ENCODE assay signal across 1 cellular context in genomic region chr9:83980395-83981125, GRCh38.
TF ChIP-seq lines count a peak whose summit lies in the region.

RMI1 (plus strand) TSS chr9:83980805; CDS start chr9:84000987, 20,182 bp downstream.

TF ChIP-seq in HepG2, 621 proteins besides CTCF, POLR2A, EP300 and RAD21 (continued from another document and continues in another):
- TF ChIP-seq YEATS4 (CRISPR knock-in tag; IDR thresholded peaks at IDR 0.05; ENCODE audit: borderline replicate concordance), result peak; percentile 89
- TF ChIP-seq, protein P1, sequence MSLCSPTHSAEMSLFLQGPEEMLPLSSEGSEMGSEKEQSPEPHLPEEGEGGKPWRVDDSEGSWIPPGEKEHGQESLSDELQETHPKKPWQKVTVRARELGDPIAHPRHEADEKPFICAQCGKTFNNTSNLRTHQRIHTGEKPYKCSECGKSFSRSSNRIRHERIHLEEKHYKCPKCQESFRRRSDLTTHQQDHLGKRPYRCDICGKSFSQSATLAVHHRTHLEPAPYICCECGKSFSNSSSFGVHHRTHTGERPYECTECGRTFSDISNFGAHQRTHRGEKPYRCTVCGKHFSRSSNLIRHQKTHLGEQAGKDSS (CRISPR knock-in tag; IDR thresholded peaks at IDR 0.05; ENCODE audit: borderline replicate concordance, low read depth), result 0 out of 2 replicates have a peak, but pooled peaks have one; percentile 38
- TF ChIP-seq, protein P2, sequence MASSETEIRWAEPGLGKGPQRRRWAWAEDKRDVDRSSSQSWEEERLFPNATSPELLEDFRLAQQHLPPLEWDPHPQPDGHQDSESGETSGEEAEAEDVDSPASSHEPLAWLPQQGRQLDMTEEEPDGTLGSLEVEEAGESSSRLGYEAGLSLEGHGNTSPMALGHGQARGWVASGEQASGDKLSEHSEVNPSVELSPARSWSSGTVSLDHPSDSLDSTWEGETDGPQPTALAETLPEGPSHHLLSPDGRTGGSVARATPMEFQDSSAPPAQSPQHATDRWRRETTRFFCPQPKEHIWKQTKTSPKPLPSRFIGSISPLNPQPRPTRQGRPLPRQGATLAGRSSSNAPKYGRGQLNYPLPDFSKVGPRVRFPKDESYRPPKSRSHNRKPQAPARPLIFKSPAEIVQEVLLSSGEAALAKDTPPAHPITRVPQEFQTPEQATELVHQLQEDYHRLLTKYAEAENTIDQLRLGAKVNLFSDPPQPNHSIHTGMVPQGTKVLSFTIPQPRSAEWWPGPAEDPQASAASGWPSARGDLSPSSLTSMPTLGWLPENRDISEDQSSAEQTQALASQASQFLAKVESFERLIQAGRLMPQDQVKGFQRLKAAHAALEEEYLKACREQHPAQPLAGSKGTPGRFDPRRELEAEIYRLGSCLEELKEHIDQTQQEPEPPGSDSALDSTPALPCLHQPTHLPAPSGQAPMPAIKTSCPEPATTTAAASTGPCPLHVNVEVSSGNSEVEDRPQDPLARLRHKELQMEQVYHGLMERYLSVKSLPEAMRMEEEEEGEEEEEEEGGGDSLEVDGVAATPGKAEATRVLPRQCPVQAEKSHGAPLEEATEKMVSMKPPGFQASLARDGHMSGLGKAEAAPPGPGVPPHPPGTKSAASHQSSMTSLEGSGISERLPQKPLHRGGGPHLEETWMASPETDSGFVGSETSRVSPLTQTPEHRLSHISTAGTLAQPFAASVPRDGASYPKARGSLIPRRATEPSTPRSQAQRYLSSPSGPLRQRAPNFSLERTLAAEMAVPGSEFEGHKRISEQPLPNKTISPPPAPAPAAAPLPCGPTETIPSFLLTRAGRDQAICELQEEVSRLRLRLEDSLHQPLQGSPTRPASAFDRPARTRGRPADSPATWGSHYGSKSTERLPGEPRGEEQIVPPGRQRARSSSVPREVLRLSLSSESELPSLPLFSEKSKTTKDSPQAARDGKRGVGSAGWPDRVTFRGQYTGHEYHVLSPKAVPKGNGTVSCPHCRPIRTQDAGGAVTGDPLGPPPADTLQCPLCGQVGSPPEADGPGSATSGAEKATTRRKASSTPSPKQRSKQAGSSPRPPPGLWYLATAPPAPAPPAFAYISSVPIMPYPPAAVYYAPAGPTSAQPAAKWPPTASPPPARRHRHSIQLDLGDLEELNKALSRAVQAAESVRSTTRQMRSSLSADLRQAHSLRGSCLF (CRISPR knock-in tag; IDR thresholded peaks at IDR 0.05; ENCODE audit: borderline replicate concordance), result no peak; the same call in 1 of the 2 replicates
- peak; percentile 78; the same call in 1 of the 2 replicates for TF ChIP-seq ZNF274 (CRISPR knock-in tag; IDR thresholded peaks at IDR 0.05)
- no peak for TF ChIP-seq ZNF567 (CRISPR knock-in tag; IDR thresholded peaks at IDR 0.05; ENCODE audit: borderline replicate concordance)
- TF ChIP-seq ZNF570 (CRISPR knock-in tag; IDR thresholded peaks at IDR 0.05; ENCODE audit: borderline replicate concordance), result 0 out of 2 replicates have a peak, but pooled peaks have one; percentile 58
- peak; percentile 74 for TF ChIP-seq ZNF317 (CRISPR knock-in tag; IDR thresholded peaks at IDR 0.05)
- TF ChIP-seq ZNF724P (CRISPR knock-in tag; IDR thresholded peaks at IDR 0.05; ENCODE audit: borderline replicate concordance), result no peak
- no peak for TF ChIP-seq TBP (CRISPR knock-in tag; IDR thresholded peaks at IDR 0.05)
- 0 out of 2 replicates have a peak, but pooled peaks have one; percentile 35 for TF ChIP-seq ZFYVE20 (CRISPR knock-in tag; IDR thresholded peaks at IDR 0.05; ENCODE audit: borderline replicate concordance, low read depth)
- peak; percentile 20; the same call in 1 of the 2 replicates for TF ChIP-seq HDAC1 (CRISPR knock-in tag; IDR thresholded peaks at IDR 0.05)
- TF ChIP-seq MAZ (IDR thresholded peaks at IDR 0.05; ENCODE audit: borderline replicate concordance, low read depth, low read length), result peak; percentile 73; the same call in 1 of the 2 replicates
- TF ChIP-seq MAZ (CRISPR knock-in tag; IDR thresholded peaks at IDR 0.05; ENCODE audit: low read depth), result peak; percentile 84; the same call in 1 of the 2 replicates
- TF ChIP-seq DR1 (CRISPR knock-in tag; IDR thresholded peaks at IDR 0.05), result peak; percentile 52
- peak; percentile 44; the same call in 1 of the 2 replicates for TF ChIP-seq HNF4G (IDR thresholded peaks at IDR 0.05; ENCODE audit: borderline replicate concordance, low read depth, low read length)
- TF ChIP-seq HNF4G (CRISPR knock-in tag; IDR thresholded peaks at IDR 0.05; ENCODE audit: borderline replicate concordance, low read depth), result no peak
- no peak for TF ChIP-seq ZMYM2 (CRISPR knock-in tag; IDR thresholded peaks at IDR 0.05)
- TF ChIP-seq ZIK1 (CRISPR knock-in tag; IDR thresholded peaks at IDR 0.05; ENCODE audit: borderline replicate concordance, low read depth), result peak; percentile 12; the same call in 1 of the 2 replicates
- TF ChIP-seq ZSCAN20 (CRISPR knock-in tag; IDR thresholded peaks at IDR 0.05; ENCODE audit: borderline replicate concordance), result peak; percentile 34; the same call in 1 of the 2 replicates
- peak; percentile 66 for TF ChIP-seq PATZ1 (CRISPR knock-in tag; IDR thresholded peaks at IDR 0.05)
- peak; percentile 60; the same call in 1 of the 2 replicates for TF ChIP-seq ZNF430 (CRISPR knock-in tag; IDR thresholded peaks at IDR 0.05)
- peak; percentile 45 for TF ChIP-seq HNRNPK (IDR thresholded peaks at IDR 0.05; ENCODE audit: low read depth, low read length, poor library complexity, severe bottlenecking)
- TF ChIP-seq HNF1B (CRISPR knock-in tag; IDR thresholded peaks at IDR 0.05), result no peak
- TF ChIP-seq RERE (CRISPR knock-in tag; IDR thresholded peaks at IDR 0.05; ENCODE audit: low read depth), result peak; percentile 18; the same call in 1 of the 2 replicates
- no peak for TF ChIP-seq TCF12 (IDR thresholded peaks at IDR 0.05)
- peak; percentile 83; the same call in 1 of the 2 replicates for TF ChIP-seq TCF12 (CRISPR knock-in tag; IDR thresholded peaks at IDR 0.05)
- TF ChIP-seq HOXA3 (CRISPR knock-in tag; IDR thresholded peaks at IDR 0.05), result peak; percentile 47
- peak; percentile 80 for TF ChIP-seq HOXD1 (CRISPR knock-in tag; IDR thresholded peaks at IDR 0.05)
- TF ChIP-seq, protein P3, sequence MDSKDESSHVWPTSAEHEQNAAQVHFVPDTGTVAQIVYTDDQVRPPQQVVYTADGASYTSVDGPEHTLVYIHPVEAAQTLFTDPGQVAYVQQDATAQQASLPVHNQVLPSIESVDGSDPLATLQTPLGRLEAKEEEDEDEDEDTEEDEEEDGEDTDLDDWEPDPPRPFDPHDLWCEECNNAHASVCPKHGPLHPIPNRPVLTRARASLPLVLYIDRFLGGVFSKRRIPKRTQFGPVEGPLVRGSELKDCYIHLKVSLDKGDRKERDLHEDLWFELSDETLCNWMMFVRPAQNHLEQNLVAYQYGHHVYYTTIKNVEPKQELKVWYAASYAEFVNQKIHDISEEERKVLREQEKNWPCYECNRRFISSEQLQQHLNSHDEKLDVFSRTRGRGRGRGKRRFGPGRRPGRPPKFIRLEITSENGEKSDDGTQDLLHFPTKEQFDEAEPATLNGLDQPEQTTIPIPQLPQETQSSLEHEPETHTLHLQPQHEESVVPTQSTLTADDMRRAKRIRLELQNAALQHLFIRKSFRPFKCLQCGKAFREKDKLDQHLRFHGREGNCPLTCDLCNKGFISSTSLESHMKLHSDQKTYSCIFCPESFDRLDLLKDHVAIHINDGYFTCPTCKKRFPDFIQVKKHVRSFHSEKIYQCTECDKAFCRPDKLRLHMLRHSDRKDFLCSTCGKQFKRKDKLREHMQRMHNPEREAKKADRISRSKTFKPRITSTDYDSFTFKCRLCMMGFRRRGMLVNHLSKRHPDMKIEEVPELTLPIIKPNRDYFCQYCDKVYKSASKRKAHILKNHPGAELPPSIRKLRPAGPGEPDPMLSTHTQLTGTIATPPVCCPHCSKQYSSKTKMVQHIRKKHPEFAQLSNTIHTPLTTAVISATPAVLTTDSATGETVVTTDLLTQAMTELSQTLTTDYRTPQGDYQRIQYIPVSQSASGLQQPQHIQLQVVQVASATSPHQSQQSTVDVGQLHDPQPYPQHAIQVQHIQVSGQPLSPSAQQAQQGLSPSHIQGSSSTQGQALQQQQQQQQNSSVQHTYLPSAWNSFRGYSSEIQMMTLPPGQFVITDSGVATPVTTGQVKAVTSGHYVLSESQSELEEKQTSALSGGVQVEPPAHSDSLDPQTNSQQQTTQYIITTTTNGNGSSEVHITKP (CRISPR knock-in tag; IDR thresholded peaks at IDR 0.05; ENCODE audit: low read depth), result peak; percentile 37; the same call in 1 of the 2 replicates
- TF ChIP-seq MBNL3 (CRISPR knock-in tag; conservative IDR thresholded peaks at IDR 0.05), result no peak
- TF ChIP-seq, protein P4, sequence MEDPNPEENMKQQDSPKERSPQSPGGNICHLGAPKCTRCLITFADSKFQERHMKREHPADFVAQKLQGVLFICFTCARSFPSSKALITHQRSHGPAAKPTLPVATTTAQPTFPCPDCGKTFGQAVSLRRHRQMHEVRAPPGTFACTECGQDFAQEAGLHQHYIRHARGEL (CRISPR knock-in tag; IDR thresholded peaks at IDR 0.05), result peak; percentile 73
- TF ChIP-seq SP5 (CRISPR knock-in tag; IDR thresholded peaks at IDR 0.05; ENCODE audit: borderline replicate concordance, low read depth), result peak; percentile 69; the same call in 1 of the 2 replicates
- peak; percentile 94 for TF ChIP-seq CHD2 (IDR thresholded peaks at IDR 0.05; ENCODE audit: low read depth, low read length)
- peak; percentile 91 for TF ChIP-seq ZNF605 (CRISPR knock-in tag; IDR thresholded peaks at IDR 0.05)
- TF ChIP-seq RNF2 (conservative IDR thresholded peaks at IDR 0.05; ENCODE audit: low read depth), result 0 out of 2 replicates have a peak, but pooled peaks have one; percentile 15
- no peak for TF ChIP-seq LCORL (IDR thresholded peaks at IDR 0.05)
- TF ChIP-seq LCORL (CRISPR knock-in tag; IDR thresholded peaks at IDR 0.05), result peak; percentile 78
- TF ChIP-seq PBX3 (CRISPR knock-in tag; IDR thresholded peaks at IDR 0.05; ENCODE audit: borderline replicate concordance), result no peak
